In genomic region chr12:23464241-23464812, GRCh38 we compare ENCODE assay signal across 20 cellular contexts.
DNase-seq lines count a peak whose midpoint lies in the region; ATAC-seq and TF ChIP-seq lines count a peak whose summit lies in the region.
"Had no signal": no experiment of that assay in that cellular context is flagged by ENCODE, and none has a peak within 500 bp of the region (broad histone marks: within the 10 kb centered on the region; RNA-seq: fewer than 3 reads in every experiment).

No MANE protein-coding gene starts in this region.

- no peak overlapping the region for H3K9ac ChIP-seq in mesendoderm (ENCODE audit: low read length)
- no peak overlapping the region for H3K9ac ChIP-seq in SK-N-SH
- H3K9ac ChIP-seq: BLaER1 treated with 17β-estradiol and CSF1 and Interleukin-3, amounts not matched to agents 10 nM and 100 nM had no signal

- H3K4me3 ChIP-seq in WERI-Rb-1 (ENCODE audit: low read depth, low read length), result no peak overlapping the region
- no peak overlapping the region for H3K4me3 ChIP-seq in mesendoderm (ENCODE audit: low read length)
- H3K4me3 ChIP-seq in SK-N-SH (ENCODE audit: low read depth in 2 of 2, low read length in 1 of 2), result no peak overlapping the region
- H3K4me3 ChIP-seq: A549; BLaER1 treated with 17β-estradiol and CSF1 and Interleukin-3, amounts not matched to agents 10 nM and 100 nM; HAP-1 had no signal

- H4K5ac ChIP-seq in mesendoderm (ENCODE audit: low read length), result no peak overlapping the region

- no peak for TF ChIP-seq EP300 in SK-N-SH (IDR thresholded peaks at IDR 0.05; ENCODE audit: borderline replicate concordance in 1 of 2, low read depth in 1 of 2, low read length in 1 of 2)

- no peaks in the 10 kb centered on the region for H3K4me1 ChIP-seq in mesendoderm (ENCODE audit: control insufficient read depth, low read depth, low read length)
- no peaks in the 10 kb centered on the region for H3K4me1 ChIP-seq in SK-N-SH (ENCODE audit: control insufficient read depth in 1 of 2, insufficient read depth in 2 of 2, low read depth in 1 of 2, low read length in 1 of 2)
- H3K4me1 ChIP-seq: A549; BE2C; BLaER1 treated with 17β-estradiol and CSF1 and Interleukin-3, amounts not matched to agents 10 nM and 100 nM; HAP-1 had no signal

- peaks cover 3% of the 10 kb centered on the region for H3K9me3 ChIP-seq in WERI-Rb-1 (ENCODE audit: severe bottlenecking)
- no peaks in the 10 kb centered on the region for H3K9me3 ChIP-seq in SK-N-SH
- H3K9me3 ChIP-seq: A549, BE2C, HAP-1 had no signal

- no peak overlapping the region for H2AFZ ChIP-seq in SK-N-SH (ENCODE audit: low read depth)

- no CpG with 5 or more reads among the region's 4 CpGs for WGBS in mesendoderm (ENCODE audit: extremely low coverage, insufficient coverage, low lambda C conversion rate)
- 27% methylated on average over 3 of the region's 4 CpGs for WGBS in SK-N-SH (ENCODE audit: low lambda C conversion rate)

- no peak overlapping the region for H2BK15ac ChIP-seq in mesendoderm (replicated peaks; ENCODE audit: low read depth)

- H3K27ac ChIP-seq in WERI-Rb-1, result no peak overlapping the region
- H3K27ac ChIP-seq in mesendoderm (ENCODE audit: low read depth, low read length), result peak overlapping the region; percentile 28
- H3K27ac ChIP-seq in SK-N-SH (ENCODE audit: low read depth in 2 of 2, low read length in 1 of 2), result no peak overlapping the region
- H3K27ac ChIP-seq: A549; BLaER1 treated with 17β-estradiol and CSF1 and Interleukin-3, amounts not matched to agents 10 nM and 100 nM had no signal

- no peak for TF ChIP-seq RAD21 in SK-N-SH (IDR thresholded peaks at IDR 0.05; ENCODE audit: low read length)

- no peak overlapping the region for H2AK5ac ChIP-seq in mesendoderm (ENCODE audit: low read length)

- H3K27me3 ChIP-seq in WERI-Rb-1 (ENCODE audit: insufficient read depth, low read depth, severe bottlenecking) (no peaks in the 10 kb centered on the region), mesendoderm (ENCODE audit: insufficient read depth, low read length, poor library complexity) (no peaks in the 10 kb centered on the region), SK-N-SH (ENCODE audit: insufficient read depth) (no peaks in the 10 kb centered on the region)
- H3K27me3 ChIP-seq: BE2C; BLaER1 treated with 17β-estradiol and CSF1 and Interleukin-3, amounts not matched to agents 10 nM and 100 nM had no signal

- no peak overlapping the region for H4K8ac ChIP-seq in mesendoderm (ENCODE audit: low read depth, low read length)

- no peak overlapping the region for H2BK120ac ChIP-seq in mesendoderm (ENCODE audit: low read depth, low read length)

- CTCF ChIA-PET in SK-N-SH (lab: Yijun Ruan, JAX), result no interaction called here

- H3K79me2 ChIP-seq in mesendoderm (ENCODE audit: control insufficient read depth, insufficient read depth, low read length) (no peaks in the 10 kb centered on the region), SK-N-SH (ENCODE audit: insufficient read depth) (no peaks in the 10 kb centered on the region)

- no peak overlapping the region for H3K23ac ChIP-seq in mesendoderm (ENCODE audit: low read length)

- H3K56ac ChIP-seq in mesendoderm (ENCODE audit: low read length), result no peak overlapping the region

- no peak overlapping the region for H2BK5ac ChIP-seq in mesendoderm (ENCODE audit: low read length)

- POLR2A ChIA-PET in SK-N-SH (lab: Yijun Ruan, JAX), result no interaction called here

- no peak for TF ChIP-seq CTCF in WERI-Rb-1 (IDR thresholded peaks at IDR 0.05; ENCODE audit: low read depth, low read length)
- no peak for TF ChIP-seq CTCF in SK-N-SH (IDR thresholded peaks at IDR 0.05)

- no peak overlapping the region for H3K4ac ChIP-seq in mesendoderm (ENCODE audit: low read depth, low read length)

- ATAC-seq in GM18498 (IDR thresholded peaks at IDR 0.05; ENCODE audit: unreplicated experiment), result no peak
- ATAC-seq in HG02852 (IDR thresholded peaks at IDR 0.05; ENCODE audit: unreplicated experiment), result no peak
- ATAC-seq: A549 had no signal

- no peak overlapping the region for H3K18ac ChIP-seq in mesendoderm (ENCODE audit: low read length)

- H3F3A ChIP-seq in SK-N-SH (replicated peaks; ENCODE audit: insufficient read depth), result no peaks in the 10 kb centered on the region

- H3K79me1 ChIP-seq in mesendoderm (ENCODE audit: low read length), result no peaks in the 10 kb centered on the region

- H3K36me3 ChIP-seq in WERI-Rb-1 (no peaks in the 10 kb centered on the region), mesendoderm (ENCODE audit: control insufficient read depth, insufficient read depth, low read length) (no peaks in the 10 kb centered on the region), SK-N-SH (replicated peaks in 1 of 2; ENCODE audit: control insufficient read depth in 1 of 2, insufficient read depth in 2 of 2, low read length in 1 of 2) (no peaks in the 10 kb centered on the region)
- H3K36me3 ChIP-seq: BE2C; BLaER1 treated with 17β-estradiol and CSF1 and Interleukin-3, amounts not matched to agents 10 nM and 100 nM; HAP-1 had no signal

- H3K4me2 ChIP-seq in mesendoderm (ENCODE audit: low read length) (no peak overlapping the region), SK-N-SH (no peak overlapping the region)
- H3K4me2 ChIP-seq: A549; BLaER1 treated with 17β-estradiol and CSF1 and Interleukin-3, amounts not matched to agents 10 nM and 100 nM had no signal

- no peaks in the 10 kb centered on the region for H3K9me2 ChIP-seq in SK-N-SH

- no peaks in the 10 kb centered on the region for H4K20me1 ChIP-seq in SK-N-SH (ENCODE audit: insufficient read depth)
- H4K20me1 ChIP-seq: BLaER1 treated with 17β-estradiol and CSF1 and Interleukin-3, amounts not matched to agents 10 nM and 100 nM had no signal

- DNase-seq in ELF-1 (ENCODE audit: low read depth, low spot score), result peak; percentile 48
- peak; percentile 66 for DNase-seq in WERI-Rb-1
- DNase-seq in mesendoderm, result peak; percentile 15
- DNase-seq in SK-N-SH, result no peak
- DNase-seq: 8988T; ACHN; AML-193; BE2C; Calu3; CD4-positive, alpha-beta T cell; COR-L47; DMS53; DMS79 treated with DMSO at 0.1 percent for 48 hours; GOT3; HFFc6 had no signal

TF ChIP-seq in SK-N-SH, 30 proteins besides CTCF, POLR2A, EP300 and RAD21:
- TF ChIP-seq RCOR1 (IDR thresholded peaks at IDR 0.05; ENCODE audit: low read length) (no peak), CHD2 (IDR thresholded peaks at IDR 0.05; ENCODE audit: low read length, partially characterized antibody) (no peak), SMC3 (IDR thresholded peaks at IDR 0.05; ENCODE audit: low read depth, low read length) (no peak), GABPA (IDR thresholded peaks at IDR 0.05; ENCODE audit: low read depth) (no peak), REST (IDR thresholded peaks at IDR 0.05; ENCODE audit: low read depth, low read length) (no peak), GATA2 (CRISPR knock-in tag; IDR thresholded peaks at IDR 0.05) (no peak), TAF1 (IDR thresholded peaks at IDR 0.05; ENCODE audit: borderline replicate concordance, low read depth, low read length) (no peak), ELF1 (IDR thresholded peaks at IDR 0.05) (no peak), RFX5 (IDR thresholded peaks at IDR 0.05; ENCODE audit: low read length) (no peak), NRF1 (IDR thresholded peaks at IDR 0.05; ENCODE audit: low read depth, low read length) (no peak), MAX (IDR thresholded peaks at IDR 0.05; ENCODE audit: low read depth) (no peak), FOXM1 (IDR thresholded peaks at IDR 0.05; ENCODE audit: low read depth) (no peak), SIN3A (IDR thresholded peaks at IDR 0.05; ENCODE audit: borderline replicate concordance, low read depth, low read length) (no peak), MXI1 (IDR thresholded peaks at IDR 0.05; ENCODE audit: low read depth, low read length) (no peak), RXRA (IDR thresholded peaks at IDR 0.05; ENCODE audit: borderline replicate concordance, low read depth) (no peak)
